8 cellular contexts compared by ENCODE assay signal in the genomic region with DNA sequence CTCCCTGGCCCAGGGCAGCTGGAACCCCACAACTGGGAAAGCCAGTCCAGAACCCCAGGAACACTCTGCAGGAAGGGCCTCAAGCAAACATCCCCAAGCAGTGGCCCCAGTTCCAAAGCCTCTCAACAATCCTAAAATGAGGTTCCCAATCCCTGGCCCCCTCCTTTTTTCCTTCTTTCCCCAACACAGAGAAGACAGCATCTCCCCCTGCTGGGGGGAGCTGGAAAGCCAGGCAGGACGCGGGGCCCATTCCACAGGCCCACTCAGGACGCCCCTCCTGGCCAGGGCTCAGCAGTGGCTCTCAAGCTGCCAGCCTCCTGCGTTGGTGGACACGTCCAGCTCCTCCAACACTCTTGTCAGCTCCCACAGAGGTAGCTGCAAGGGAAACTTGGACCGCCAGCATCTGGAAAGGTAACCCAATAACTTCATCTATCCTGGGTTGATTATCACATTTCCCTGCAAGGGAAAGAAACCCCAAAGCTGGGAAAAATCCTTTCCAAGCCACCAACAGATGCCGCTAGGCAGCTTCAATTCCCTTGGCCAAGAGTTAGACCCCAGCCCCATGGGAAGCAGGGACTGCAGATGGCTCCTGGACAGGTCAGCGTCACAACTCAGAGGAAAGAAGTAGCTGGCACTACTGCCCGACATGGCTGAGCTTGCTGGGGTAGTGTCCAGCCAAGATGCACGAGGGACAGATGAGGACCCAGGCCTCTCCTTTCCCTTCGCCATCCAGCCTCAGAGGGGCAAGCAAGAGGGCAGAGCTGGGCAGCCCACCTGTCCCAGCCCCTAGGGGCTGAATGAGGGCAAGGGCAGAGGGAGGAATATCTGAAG. TPM values are rescaled to one million over a fixed set of nuclear protein-coding genes. Genes with fewer than 3 reads are reported as not detected.
DNase-seq lines count a peak whose midpoint lies in the region; ATAC-seq, FAIRE-seq and TF ChIP-seq lines count a peak whose summit lies in the region.

No MANE protein-coding gene starts in this region.

- H3K36me3 ChIP-seq in DND-41 (ENCODE audit: insufficient read depth, low read length) (no peaks in the 10 kb centered on the region), astrocyte (ENCODE audit: insufficient read depth, low read length) (no peaks in the 10 kb centered on the region), left lung (peaks cover 0 to 12% of the 10 kb centered on the region in 2 donors)

- DNase-seq in DND-41 (peak; percentile 38), Kasumi-1 (lab: John Stamatoyannopoulos, UW) (peak; percentile 38 to 46), astrocyte (ENCODE audit: low read depth) (no peak), left lung (no peak), NCI-H510A (lab: John Stamatoyannopoulos, UW) (no peak), DMS114 treated with DMSO at 0.1 percent for 48 hours (lab: John Stamatoyannopoulos, UW; ENCODE audit: unreplicated experiment) (no peak)
- no peak for DNase-seq in T-helper 2 cell treated with Interferon-gamma antibody and Interleukin-4, amounts not matched to agents 5 μg/mL and 100 μg/mL, for 36 hours (ENCODE audit: low spot score)

- peaks cover 6% of the 10 kb centered on the region for H3K27me3 Mint-ChIP-seq in astrocyte (ENCODE audit: low read depth, unreplicated experiment)
- no peaks in the 10 kb centered on the region for H3K27me3 Mint-ChIP-seq in T-helper 2 cell treated with Interferon-gamma antibody and Interleukin-4, amounts not matched to agents 5 μg/mL and 100 μg/mL, for 36 hours (ENCODE audit: low read depth)

- H3K36me3 Mint-ChIP-seq in astrocyte (ENCODE audit: low read depth, unreplicated experiment): peaks cover 16% of the 10 kb centered on the region
- H3K36me3 Mint-ChIP-seq in T-helper 2 cell treated with Interferon-gamma antibody and Interleukin-4, amounts not matched to agents 5 μg/mL and 100 μg/mL, for 36 hours (ENCODE audit: low read depth): no peaks in the 10 kb centered on the region

- peaks cover 3% of the 10 kb centered on the region for H3K4me1 ChIP-seq in DND-41 (ENCODE audit: insufficient read depth, low read length)
- peaks cover 16% of the 10 kb centered on the region for H3K4me1 ChIP-seq in astrocyte (ENCODE audit: insufficient read depth, low read length)
- H3K4me1 ChIP-seq in left lung: peaks cover 13 to 35% of the 10 kb centered on the region in 2 donors

- no peak overlapping the region for H3K9ac ChIP-seq in DND-41 (ENCODE audit: low read depth, low read length)
- no peak overlapping the region for H3K9ac ChIP-seq in astrocyte (ENCODE audit: low read length)

- H3K4me3 Mint-ChIP-seq in astrocyte (ENCODE audit: unreplicated experiment): no peak overlapping the region
- no peak overlapping the region for H3K4me3 Mint-ChIP-seq in T-helper 2 cell treated with Interferon-gamma antibody and Interleukin-4, amounts not matched to agents 5 μg/mL and 100 μg/mL, for 36 hours

- H3K27ac Mint-ChIP-seq in astrocyte (ENCODE audit: unreplicated experiment): no peak overlapping the region
- no peak overlapping the region for H3K27ac Mint-ChIP-seq in T-helper 2 cell treated with Interferon-gamma antibody and Interleukin-4, amounts not matched to agents 5 μg/mL and 100 μg/mL, for 36 hours

- ATAC-seq in DND-41 (ENCODE audit: insufficient read depth, low read depth): 0 out of 3 replicates have a peak, but pooled peaks have one; percentile 31
- no peak for ATAC-seq in left lung
- no peak for ATAC-seq in HG03469 (IDR thresholded peaks at IDR 0.05; ENCODE audit: unreplicated experiment)

- no peak overlapping the region for H2AFZ ChIP-seq in DND-41 (ENCODE audit: low read depth, low read length)
- no peak overlapping the region for H2AFZ ChIP-seq in astrocyte (ENCODE audit: low read depth, low read length)

- H3K4me1 Mint-ChIP-seq in astrocyte (ENCODE audit: low read depth, unreplicated experiment): peaks cover 16% of the 10 kb centered on the region
- H3K4me1 Mint-ChIP-seq in T-helper 2 cell treated with Interferon-gamma antibody and Interleukin-4, amounts not matched to agents 5 μg/mL and 100 μg/mL, for 36 hours (ENCODE audit: low read depth): peaks cover 4% of the 10 kb centered on the region

- intact Hi-C loops in left lung (cut with DNase I): no loop called here

- TF ChIP-seq CTCF in DND-41 (IDR thresholded peaks at IDR 0.05; ENCODE audit: borderline replicate concordance, extremely low read depth, low read length, poor library complexity, severe bottlenecking): peak; percentile 79
- TF ChIP-seq CTCF in astrocyte (IDR thresholded peaks at IDR 0.05; ENCODE audit: insufficient read depth, low read depth, low read length): peak; percentile 73
- TF ChIP-seq CTCF in left lung (IDR thresholded peaks at IDR 0.05): peak; percentile 24 to 73

- FAIRE-seq in astrocyte (lab: Jason Lieb, UNC): no peak

- H3K4me2 ChIP-seq in DND-41 (ENCODE audit: insufficient read depth, low read length): no peak overlapping the region
- H3K4me2 ChIP-seq in astrocyte (ENCODE audit: low read length): no peak overlapping the region

- H3K4me3 ChIP-seq in DND-41 (ENCODE audit: low read depth in 1 of 2, low read length in 2 of 2) (no peak overlapping the region), astrocyte (ENCODE audit: insufficient read depth, low read depth, low read length) (no peak overlapping the region), left lung (no peak overlapping the region)

- H3K9me3 Mint-ChIP-seq in astrocyte (ENCODE audit: unreplicated experiment): no peaks in the 10 kb centered on the region
- no peaks in the 10 kb centered on the region for H3K9me3 Mint-ChIP-seq in T-helper 2 cell treated with Interferon-gamma antibody and Interleukin-4, amounts not matched to agents 5 μg/mL and 100 μg/mL, for 36 hours

- peaks cover 51% of the 10 kb centered on the region for H4K20me1 ChIP-seq in DND-41 (ENCODE audit: insufficient read depth, low read length)
- peaks cover 74% of the 10 kb centered on the region for H4K20me1 ChIP-seq in astrocyte (ENCODE audit: insufficient read depth, low read length)

- H3K79me2 ChIP-seq in DND-41 (ENCODE audit: insufficient read depth, low read length) (no peaks in the 10 kb centered on the region), astrocyte (ENCODE audit: insufficient read depth, low read length) (peaks cover 18% of the 10 kb centered on the region)

- H3K9me3 ChIP-seq in DND-41 (ENCODE audit: insufficient read depth, low read length, severe bottlenecking) (no peaks in the 10 kb centered on the region), astrocyte (ENCODE audit: insufficient read depth, low read depth, low read length) (no peaks in the 10 kb centered on the region), left lung (no peaks in the 10 kb centered on the region)

- no peak overlapping the region for H3K27ac ChIP-seq in DND-41 (ENCODE audit: low read length)
- no peak overlapping the region for H3K27ac ChIP-seq in astrocyte (ENCODE audit: low read depth, low read length)
- no peak overlapping the region for H3K27ac ChIP-seq in left lung

- no peaks in the 10 kb centered on the region for H3K27me3 ChIP-seq in DND-41 (ENCODE audit: insufficient read depth, low read length, poor library complexity)
- H3K27me3 ChIP-seq in astrocyte (ENCODE audit: insufficient read depth, low read length): no peaks in the 10 kb centered on the region
- no peaks in the 10 kb centered on the region for H3K27me3 ChIP-seq in left lung

RNA-seq across cellular contexts. Expression of a gene that starts 7.6 kb away (rescaled TPM):
- 18.7 and 21.6 TPM in 2 replicates for total RNA-seq in astrocyte
- 10 to 100 TPM; 28.0 to 43.5 TPM for total RNA-seq in left lung

RNA-seq across cellular contexts. Expression of a gene that starts 25.9 kb away (rescaled TPM):
- total RNA-seq in astrocyte (1.6 and 2.3 TPM in 2 replicates), left lung (1 to 10 TPM; 2.3 to 2.7 TPM)

RNA-seq across cellular contexts. Expression of a gene that starts 45.3 kb away (rescaled TPM):
- total RNA-seq in astrocyte (94.5 and 98.5 TPM in 2 replicates), left lung (10 to 100 TPM; 47.4 to 62.6 TPM)

RNA-seq across cellular contexts. Expression of a gene that starts 49.3 kb away (rescaled TPM):
- total RNA-seq in astrocyte: 77.0 and 90.5 TPM in 2 replicates
- 10 to 100 TPM; 47.6 to 53.2 TPM for total RNA-seq in left lung

RNA-seq across cellular contexts. Expression of a gene that starts 54.7 kb away (rescaled TPM):
- total RNA-seq in astrocyte (not detected in 2 replicates), left lung (not detected)

Comparison
In these comparisons a context has a peak if more than half of its experiments do, and no peak if none do; other contexts are left out.
1. DNase-seq: peak in DND-41 (single experiment) and Kasumi-1 (2 of 2); none in astrocyte (single experiment), left lung (0 of 2), NCI-H510A (single experiment), DMS114 treated with DMSO at 0.1 percent for 48 hours (single experiment) and T-helper 2 cell treated with Interferon-gamma antibody and Interleukin-4, amounts not matched to agents 5 μg/mL and 100 μg/mL, for 36 hours (single experiment).
2. Peak in every context shown above with its lines, with median percentiles within 50 percentile points of each other: CTCF ChIP-seq.